Comparison of ENCODE assay signal across 8 cellular contexts in the genomic region with DNA sequence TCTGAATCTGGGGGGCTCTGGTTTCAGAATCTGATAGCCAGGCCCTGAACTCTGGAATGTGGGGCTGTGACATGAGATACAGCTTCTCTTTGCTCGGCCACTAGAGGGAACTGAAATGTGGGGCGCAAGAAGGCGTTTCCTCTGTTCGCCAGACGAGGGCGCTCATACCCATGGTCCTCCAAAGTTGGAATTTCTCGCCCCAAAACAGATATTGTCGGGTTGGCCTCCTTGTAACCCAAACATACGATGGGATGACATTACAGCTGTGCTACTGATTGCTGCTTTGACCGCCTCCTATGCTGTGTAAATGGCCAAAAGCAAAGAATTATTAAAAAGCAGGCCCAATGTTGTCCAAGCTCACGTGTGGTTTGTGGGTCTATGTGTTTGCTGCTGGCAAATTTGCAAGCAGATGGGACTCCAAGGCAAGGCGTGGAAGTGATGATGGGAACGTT. TPM values are rescaled to one million over a fixed set of nuclear protein-coding genes. Genes with fewer than 3 reads are reported as not detected.
DNase-seq lines count a peak whose midpoint lies in the region; ATAC-seq and TF ChIP-seq lines count a peak whose summit lies in the region.

No MANE protein-coding gene starts in this region.

- ATAC-seq in mucosa of descending colon (peak; percentile 98), GM21528 (IDR thresholded peaks at IDR 0.05; ENCODE audit: low FRiP score, unreplicated experiment) (no peak)

- CTCF ChIA-PET in activated CD4-positive, alpha-beta memory T cell treated with anti-CD3 and anti-CD28 coated beads for 36 hours (lab: Charles Lee) = interaction anchor here (0.6 to 4.2 kb wide), 117 partner anchors 9 to 590 kb away, joined by 3 to 88 read pairs (median 5); partner anchors contain the start of genes AKAP1, CCDC182 and MSI2

- no peaks in the 10 kb centered on the region for H3K36me3 ChIP-seq in effector memory CD4-positive, alpha-beta T cell (ENCODE audit: control insufficient read depth, insufficient read depth, low read length)
- H3K36me3 ChIP-seq in mucosa of descending colon (ENCODE audit: low read depth) = no peaks in the 10 kb centered on the region

- H3K27ac Mint-ChIP-seq in activated CD4-positive, alpha-beta memory T cell treated with anti-CD3 and anti-CD28 coated beads for 36 hours = no peak overlapping the region

- H3K27me3 ChIP-seq in effector memory CD4-positive, alpha-beta T cell (replicated peaks; ENCODE audit: control insufficient read depth, insufficient read depth, low read length, poor library complexity, severe bottlenecking) = no peaks in the 10 kb centered on the region

- no peaks in the 10 kb centered on the region for H3K4me1 Mint-ChIP-seq in activated CD4-positive, alpha-beta memory T cell treated with anti-CD3 and anti-CD28 coated beads for 36 hours (ENCODE audit: low read depth)

- H3K4me3 ChIP-seq in effector memory CD4-positive, alpha-beta T cell (ENCODE audit: insufficient read depth, low read depth, low read length, poor library complexity, severe bottlenecking) = no peak overlapping the region
- no peak overlapping the region for H3K4me3 ChIP-seq in mucosa of descending colon

- no peaks in the 10 kb centered on the region for H3K4me1 ChIP-seq in effector memory CD4-positive, alpha-beta T cell (ENCODE audit: control insufficient read depth, insufficient read depth, low read length, poor library complexity, severe bottlenecking)
- no peaks in the 10 kb centered on the region for H3K4me1 ChIP-seq in mucosa of descending colon (ENCODE audit: low read depth)

- H3K9me3 ChIP-seq in effector memory CD4-positive, alpha-beta T cell (ENCODE audit: control insufficient read depth, low read length) = no peaks in the 10 kb centered on the region
- no peaks in the 10 kb centered on the region for H3K9me3 ChIP-seq in mucosa of descending colon

- H3K9me3 Mint-ChIP-seq in activated CD4-positive, alpha-beta memory T cell treated with anti-CD3 and anti-CD28 coated beads for 36 hours = no peaks in the 10 kb centered on the region

- POLR2A ChIA-PET in activated CD4-positive, alpha-beta memory T cell treated with anti-CD3 and anti-CD28 coated beads for 36 hours (lab: Charles Lee) = interaction anchor here (0.7 to 1.2 kb wide), 2 partner anchors 14 to 114 kb away, joined by 3 read pairs; no protein-coding TSS in a partner anchor

- intact Hi-C loops in activated CD4-positive, alpha-beta memory T cell treated with anti-CD3 and anti-CD28 coated beads for 36 hours (cut with micrococcal nuclease) = loop anchor here (1.0 to 5.0 kb wide), 7 partner anchors 111 to 504 kb away; no protein-coding TSS in a partner anchor
- intact Hi-C loops in mucosa of descending colon (cut with DNase I, micrococcal nuclease) = loop anchor here (10.0 kb wide), 4 partner anchors 422 to 592 kb away; partner anchors contain the start of gene CCDC182 (in 1 of the 2)

- peak; percentile 100 for TF ChIP-seq CTCF in C4-2B (conservative IDR thresholded peaks at IDR 0.05)
- TF ChIP-seq CTCF in mucosa of descending colon (IDR thresholded peaks at IDR 0.05) = peak; percentile 97

- H3K36me3 Mint-ChIP-seq in activated CD4-positive, alpha-beta memory T cell treated with anti-CD3 and anti-CD28 coated beads for 36 hours = no peaks in the 10 kb centered on the region

- H3K27ac ChIP-seq in C4-2B = no peak overlapping the region
- H3K27ac ChIP-seq in effector memory CD4-positive, alpha-beta T cell (ENCODE audit: insufficient read depth, low read length, poor library complexity, severe bottlenecking) = no peak overlapping the region

- DNase-seq in H4 (ENCODE audit: low spot score) (peak; percentile 73), NCI-H748 treated with DMSO at 0.1 percent for 48 hours (lab: John Stamatoyannopoulos, UW) (peak; percentile 74), mucosa of descending colon (peak; percentile 62 to 79 (median 75))
- peak; percentile 86 for DNase-seq in activated CD4-positive, alpha-beta memory T cell treated with anti-CD3 and anti-CD28 coated beads for 36 hours
- DNase-seq in effector memory CD4-positive, alpha-beta T cell = peak; percentile 48 to 60 (median 54)
- peak; percentile 87 for DNase-seq in stimulated activated CD8-positive, alpha-beta memory T cell treated with anti-CD3 and anti-CD28 coated beads, Interleukin-4, amount 100 ng/mL, for 48 hours

- H3K4me3 Mint-ChIP-seq in activated CD4-positive, alpha-beta memory T cell treated with anti-CD3 and anti-CD28 coated beads for 36 hours = no peak overlapping the region

- peaks cover 2% of the 10 kb centered on the region for H3K27me3 Mint-ChIP-seq in activated CD4-positive, alpha-beta memory T cell treated with anti-CD3 and anti-CD28 coated beads for 36 hours

RNA-seq across cellular contexts. Expression of gene MSI2, which starts 13.1 kb away (rescaled TPM):
- 23.6 and 27.7 TPM in 2 replicates for total RNA-seq in H4 (2014; rRNA removed; shearing (Covaris generic))
- 10 to 100 TPM; 65.7 to 71.9 TPM for total RNA-seq in activated CD4-positive, alpha-beta memory T cell treated with anti-CD3 and anti-CD28 coated beads for 36 hours
- 10 to 100 TPM; 60.0 to 72.6 (median 65.7) TPM for total RNA-seq in mucosa of descending colon
